In genomic region chr1:27038020-27038419, GRCh38 we compare ENCODE assay signal across 19 cellular contexts. TPM values are rescaled to one million over a fixed set of nuclear protein-coding genes. Genes with fewer than 3 reads are reported as not detected.
"Had no signal": no experiment of that assay in that cellular context is flagged by ENCODE, and none has a peak within 500 bp of the region (broad histone marks: within the 10 kb centered on the region; RNA-seq: fewer than 3 reads in every experiment).

No MANE protein-coding gene starts in this region.

- H3K4me3 Mint-ChIP-seq: immature natural killer cell; stimulated activated memory B cell treated with anti-CD40 and anti-IgM and Interleukin-4, amounts not matched to agents 10 μg/mL and 1 μg/mL and 100 μg/mL, for 72 hours had no signal

- H3K4me3 ChIP-seq: adrenal gland, gastroesophageal sphincter, heart right ventricle, left ventricle myocardium inferior, sigmoid colon, testis, upper lobe of right lung had no signal

- H3K27ac Mint-ChIP-seq: activated naive CD4-positive, alpha-beta T cell treated with anti-CD3 and anti-CD28 coated beads, Interleukin-2, amount 50 U/mL, for 72 hours; immature natural killer cell; stimulated activated memory B cell treated with anti-CD40 and anti-IgM and Interleukin-4, amounts not matched to agents 10 μg/mL and 1 μg/mL and 100 μg/mL, for 72 hours had no signal

- H3K36me3 ChIP-seq: adrenal gland, gastroesophageal sphincter, heart right ventricle, left ventricle myocardium inferior, neutrophil, sigmoid colon, upper lobe of right lung had no signal

- H3K36me3 Mint-ChIP-seq: activated naive CD4-positive, alpha-beta T cell treated with anti-CD3 and anti-CD28 coated beads, Interleukin-2, amount 50 U/mL, for 72 hours; immature natural killer cell; stimulated activated memory B cell treated with anti-CD40 and anti-IgM and Interleukin-4, amounts not matched to agents 10 μg/mL and 1 μg/mL and 100 μg/mL, for 72 hours had no signal

- H3K9ac ChIP-seq: parathyroid adenoma had no signal

- H3K9me3 ChIP-seq: adrenal gland, gastroesophageal sphincter, heart right ventricle, left ventricle myocardium inferior, neutrophil, sigmoid colon, testis, upper lobe of right lung had no signal

- H3K27me3 ChIP-seq: adrenal gland, gastroesophageal sphincter, heart right ventricle, sigmoid colon, testis, upper lobe of right lung had no signal

- H3K27ac ChIP-seq: adrenal gland, gastroesophageal sphincter, heart right ventricle, left ventricle myocardium inferior, neutrophil, parathyroid adenoma, sigmoid colon, testis, upper lobe of right lung had no signal

- H3K9me3 Mint-ChIP-seq: activated naive CD4-positive, alpha-beta T cell treated with anti-CD3 and anti-CD28 coated beads, Interleukin-2, amount 50 U/mL, for 72 hours; immature natural killer cell; stimulated activated memory B cell treated with anti-CD40 and anti-IgM and Interleukin-4, amounts not matched to agents 10 μg/mL and 1 μg/mL and 100 μg/mL, for 72 hours had no signal

- H3K79me2 ChIP-seq: parathyroid adenoma had no signal

- H3K4me1 ChIP-seq: adrenal gland, gastroesophageal sphincter, left ventricle myocardium inferior, sigmoid colon, testis, upper lobe of right lung had no signal

- H3K4me1 Mint-ChIP-seq: immature natural killer cell; stimulated activated memory B cell treated with anti-CD40 and anti-IgM and Interleukin-4, amounts not matched to agents 10 μg/mL and 1 μg/mL and 100 μg/mL, for 72 hours had no signal

- DNase-seq: activated CD4-positive, alpha-beta T cell treated with anti-CD3 and anti-CD28 coated beads, Interleukin-2, amount 50 U/mL, for 48 hours; activated gamma-delta T cell treated with Interleukin-2 at 50 U/mL for 16 hours; adrenal gland; cerebellar nuclear complex; effector CD4-positive, alpha-beta T cell; heart right ventricle; immature natural killer cell; kidney glomerular epithelial cell; left ventricle myocardium inferior; sigmoid colon; stimulated activated CD4-positive, alpha-beta T cell treated with anti-CD3 and anti-CD28 coated beads, Interleukin-4, amount 100 ng/mL, for 4 hours; testis; upper lobe of right lung had no signal

- H2AFZ ChIP-seq: parathyroid adenoma had no signal

- ATAC-seq: activated naive CD4-positive, alpha-beta T cell treated with anti-CD3 and anti-CD28 coated beads, Interleukin-2, amount 50 U/mL, for 72 hours; esophagus mucosa; gastroesophageal sphincter; heart right ventricle; stimulated activated memory B cell treated with anti-CD40 and anti-IgM and Interleukin-4, amounts not matched to agents 10 μg/mL and 1 μg/mL and 100 μg/mL, for 72 hours had no signal

RNA-seq across cellular contexts. Expression of gene TENT5B, which starts 25.4 kb away (rescaled TPM):
- polyA plus RNA-seq: immature natural killer cell had no signal

RNA-seq across cellular contexts. Expression of gene TRNP1, which starts 44.5 kb away (rescaled TPM):
- polyA plus RNA-seq: immature natural killer cell had no signal
